10 cellular contexts compared by ENCODE assay signal in the genomic region with DNA sequence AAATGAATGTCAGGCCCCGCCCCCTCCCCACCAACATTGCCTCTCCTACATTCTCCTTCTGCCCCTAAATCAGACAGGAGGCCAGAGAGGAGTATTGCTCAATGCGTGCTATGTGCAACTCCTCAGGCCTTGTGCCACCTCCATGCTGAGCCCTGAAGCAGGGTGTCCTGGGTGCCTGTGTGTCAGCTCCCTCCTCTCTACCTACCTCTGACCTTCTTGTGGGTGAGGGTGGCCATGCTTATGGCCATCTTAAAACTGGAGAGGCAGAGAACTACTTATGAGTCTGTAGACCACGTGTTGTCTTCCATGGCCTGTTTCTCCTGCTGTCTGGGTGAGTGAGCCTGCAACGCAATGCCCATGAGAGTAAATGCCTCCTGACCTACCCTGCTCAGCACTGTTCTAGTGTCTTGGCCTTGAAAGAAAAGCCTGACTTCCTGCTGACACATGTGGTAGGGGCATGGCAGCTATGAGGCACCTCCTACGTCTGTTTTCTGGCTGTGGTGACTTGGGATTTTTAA.
DNase-seq lines count a peak whose midpoint lies in the region; ATAC-seq and TF ChIP-seq lines count a peak whose summit lies in the region.
"Had no signal": no experiment of that assay in that cellular context is flagged by ENCODE, and none has a peak within 500 bp of the region (broad histone marks: within the 10 kb centered on the region; RNA-seq: fewer than 3 reads in every experiment).

No MANE protein-coding gene starts in this region.

- peaks cover 18% of the 10 kb centered on the region for H3K36me3 ChIP-seq in brain microvascular endothelial cell (replicated peaks)

- peak overlapping the region; percentile 12 for H3K27ac Mint-ChIP-seq in memory B cell

- POLR2A ChIA-PET in AG04449 (lab: Yijun Ruan, JAX) = interaction anchor here (0.7 kb wide), 1 partner anchor 168 kb away, joined by 4 read pairs; no protein-coding TSS in a partner anchor

- DNase-seq in AG04449 (ENCODE audit: low read depth, low spot score) = peak; percentile 44
- DNase-seq in MV-4-11 (lab: John Stamatoyannopoulos, UW) = peak; percentile 61
- peak; percentile 30 for DNase-seq in brain microvascular endothelial cell
- no peak for DNase-seq in memory B cell (ENCODE audit: low spot score in 2 of 2)
- no peak for DNase-seq in RKO (ENCODE audit: low spot score)
- DNase-seq in HUDEP-2 (lab: John Stamatoyannopoulos, UW; ENCODE audit: unreplicated experiment in 76 of 76) = no peak
- no peak for DNase-seq in NCI-H526 (lab: John Stamatoyannopoulos, UW)
- DNase-seq: GOT3, NCI-H1092 treated with DMSO at 0.1 percent for 48 hours had no signal

- no peak overlapping the region for H3K27ac ChIP-seq in brain microvascular endothelial cell

- CTCF ChIA-PET in AG04449 (lab: Yijun Ruan, JAX) = interaction anchor here (1.2 to 14.7 kb wide), 9 partner anchors 9 to 168 kb away, joined by 3 to 150 read pairs (median 7); partner anchors contain the start of genes CBL and MCAM

- no peaks in the 10 kb centered on the region for H3K27me3 Mint-ChIP-seq in memory B cell

- H3K4me3 Mint-ChIP-seq in memory B cell = no peak overlapping the region

- H3K9me3 Mint-ChIP-seq in memory B cell = no peaks in the 10 kb centered on the region

- H3K27me3 ChIP-seq in brain microvascular endothelial cell (replicated peaks) = no peaks in the 10 kb centered on the region

- no peaks in the 10 kb centered on the region for H3K4me1 Mint-ChIP-seq in memory B cell

- in situ Hi-C loops in brain microvascular endothelial cell (cut with HindIII; ENCODE audit: low pct_ligation_motif_present, low sequenced_read_pairs) = no loop called here

- TF ChIP-seq CTCF in AG04449 (IDR thresholded peaks at IDR 0.05; ENCODE audit: insufficient read depth, low read length, missing control alignments) = no peak
- no peak for TF ChIP-seq CTCF in brain microvascular endothelial cell (IDR thresholded peaks at IDR 0.05; ENCODE audit: low read depth, low read length, missing control alignments)

- no peak for ATAC-seq in memory B cell (ENCODE audit: low read depth)
- ATAC-seq in GM21717 (IDR thresholded peaks at IDR 0.05; ENCODE audit: unreplicated experiment) = no peak

- H3K36me3 Mint-ChIP-seq in memory B cell = peaks cover 26% of the 10 kb centered on the region

- H3K4me3 ChIP-seq in AG04449 (ENCODE audit: low read depth, low read length) = no peak overlapping the region
- H3K4me3 ChIP-seq in brain microvascular endothelial cell (ENCODE audit: low read depth, low read length) = no peak overlapping the region

Comparison
In these comparisons a context has a peak if more than half of its experiments do, and no peak if none do; other contexts are left out.
1. DNase-seq: peak in AG04449 (single experiment), MV-4-11 (single experiment) and brain microvascular endothelial cell (single experiment); none in memory B cell (0 of 2), RKO (single experiment), HUDEP-2 (0 of 76) and NCI-H526 (0 of 2).